23 cellular contexts compared by ENCODE assay signal in genomic region chr1:15110128-15110866, GRCh38. TPM values are rescaled to one million over a fixed set of nuclear protein-coding genes. Genes with fewer than 3 reads are reported as not detected.
"Had no signal": no experiment of that assay in that cellular context is flagged by ENCODE, and none has a peak within 500 bp of the region (broad histone marks: within the 10 kb centered on the region; RNA-seq: fewer than 3 reads in every experiment).

No MANE protein-coding gene starts in this region.

- FAIRE-seq: bronchial epithelial cell had no signal

- H3K9me3 ChIP-seq: esophagus squamous epithelium, gastrocnemius medialis, prostate gland, right atrium auricular region, thoracic aorta, upper lobe of left lung had no signal

- H3K4me2 ChIP-seq: smooth muscle cell had no signal

- H3K36me3 ChIP-seq: esophagus squamous epithelium, gastrocnemius medialis, left ventricle myocardium inferior, prostate gland, right atrium auricular region, thoracic aorta, upper lobe of left lung had no signal

- H3K27me3 ChIP-seq: gastrocnemius medialis, right atrium auricular region, upper lobe of left lung had no signal

- H3K27ac ChIP-seq: coronary artery, esophagus squamous epithelium, gastrocnemius medialis, left ventricle myocardium inferior, prostate gland, right atrium auricular region, thoracic aorta, upper lobe of left lung had no signal

- DNase-seq: activated CD4-positive, alpha-beta T cell treated with anti-CD3 and anti-CD28 coated beads, Interleukin-2, amount 50 U/mL, for 4 hours; activated CD8-positive, alpha-beta memory T cell treated with anti-CD3 and anti-CD28 coated beads for 24 hours; activated CD8-positive, alpha-beta memory T cell treated with anti-CD3 and anti-CD28 coated beads, Interleukin-2, amount 50 U/mL, for 48 hours; activated naive CD4-positive, alpha-beta T cell treated with anti-CD3 and anti-CD28 coated beads, Interleukin-2, amount 10 ng/mL, durations not matched to agents 7 days and 5 days; activated T-cell treated with anti-CD3 and anti-CD28 coated beads, Interleukin-2, amount 50 U/mL, for 4 hours; amygdala; cerebellar nuclear complex; esophagus squamous epithelium; gastrocnemius medialis; hippocampal formation; kidney glomerular epithelial cell; left ventricle myocardium inferior; natural killer cell; stimulated activated CD4-positive, alpha-beta T cell treated with anti-CD3 and anti-CD28 coated beads, Interleukin-15, amount 100 ng/mL, for 24 hours; stimulated activated naive CD4-positive, alpha-beta T cell treated with Interleukin-2 at 50 U/mL for 16 hours; T-helper 9 cell; upper lobe of left lung had no signal

- H3K4me1 ChIP-seq: esophagus squamous epithelium, gastrocnemius medialis, prostate gland, right atrium auricular region had no signal

- ATAC-seq: activated T-cell treated with anti-CD3 and anti-CD28 coated beads, Interleukin-2, amount 50 U/mL, for 4 hours; gastrocnemius medialis; natural killer cell had no signal

- H3K4me3 ChIP-seq: coronary artery, esophagus squamous epithelium, gastrocnemius medialis, left ventricle myocardium inferior, prostate gland, right atrium auricular region, smooth muscle cell, thoracic aorta, upper lobe of left lung had no signal

RNA-seq across cellular contexts. Expression of gene TMEM51, which starts 43.2 kb away (rescaled TPM):
- total RNA-seq: natural killer cell had no signal
